Comparison of ENCODE assay signal across 19 cellular contexts in the genomic region with DNA sequence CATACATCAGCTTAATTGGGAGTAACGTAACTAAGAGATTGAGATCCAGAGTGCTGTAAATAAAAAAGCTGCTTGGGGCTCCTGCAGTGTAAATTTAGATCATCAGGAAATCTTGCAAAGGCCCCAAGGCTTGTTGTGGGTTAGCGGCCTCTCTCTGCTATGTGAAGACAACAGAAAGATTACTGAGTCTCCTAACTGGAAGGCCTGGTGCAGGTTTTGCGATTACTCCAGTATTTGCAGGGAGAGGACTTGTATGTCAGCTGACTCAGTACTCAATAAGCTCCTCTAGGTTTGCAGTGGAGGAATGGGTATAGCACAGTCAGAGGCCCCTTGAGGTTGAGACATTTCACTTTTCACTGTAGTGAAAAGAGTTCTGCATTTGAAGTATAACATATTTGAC.
DNase-seq lines count a peak whose midpoint lies in the region; ATAC-seq and TF ChIP-seq lines count a peak whose summit lies in the region.
"Had no signal": no experiment of that assay in that cellular context is flagged by ENCODE, and none has a peak within 500 bp of the region (broad histone marks: within the 10 kb centered on the region; RNA-seq: fewer than 3 reads in every experiment).

No MANE protein-coding gene starts in this region.

- H3F3A ChIP-seq in neural progenitor cell (ENCODE audit: low read depth) = peaks cover 4% of the 10 kb centered on the region

- ATAC-seq in HG02642 (IDR thresholded peaks at IDR 0.05; ENCODE audit: poor library complexity, unreplicated experiment) = no peak
- ATAC-seq: K562, T-cell had no signal

- no peaks in the 10 kb centered on the region for H3K36me3 Mint-ChIP-seq in neural progenitor cell
- H3K36me3 Mint-ChIP-seq: CD4-positive, alpha-beta memory T cell; T-cell had no signal

- H3K27me3 Mint-ChIP-seq in neural progenitor cell (ENCODE audit: insufficient read depth, low read depth) = no peaks in the 10 kb centered on the region

- no peaks in the 10 kb centered on the region for H3K36me3 ChIP-seq in neural progenitor cell

- H3K4me2 ChIP-seq in neural progenitor cell = peak overlapping the region; percentile 28

- H3K4me3 Mint-ChIP-seq in neural progenitor cell = no peak overlapping the region
- H3K4me3 Mint-ChIP-seq: CD4-positive, alpha-beta memory T cell; T-cell had no signal

- no peak overlapping the region for H3K27ac ChIP-seq in neural progenitor cell

- H3K27me3 ChIP-seq in neural progenitor cell = no peaks in the 10 kb centered on the region

- no peaks in the 10 kb centered on the region for H3K9me3 ChIP-seq in neural progenitor cell (ENCODE audit: low read depth)

- no peak for TF ChIP-seq CTCF in epithelial cell of esophagus (IDR thresholded peaks at IDR 0.05; ENCODE audit: insufficient read depth, low read depth, low read length, missing control alignments)
- TF ChIP-seq CTCF in neural progenitor cell (IDR thresholded peaks at IDR 0.05) = no peak

- H3K79me2 ChIP-seq in neural progenitor cell (ENCODE audit: low read depth) = no peaks in the 10 kb centered on the region

- peaks cover 31% of the 10 kb centered on the region for H3K4me1 Mint-ChIP-seq in neural progenitor cell
- H3K4me1 Mint-ChIP-seq: CD4-positive, alpha-beta memory T cell; T-cell had no signal

- DNase-seq in ELF-1 (ENCODE audit: low read depth, low spot score) = peak; percentile 71
- DNase-seq in NCI-H69 (lab: John Stamatoyannopoulos, UW) = peak; percentile 76
- DNase-seq in epithelial cell of esophagus (ENCODE audit: low read depth) = peak; percentile 13
- DNase-seq in neural progenitor cell (ENCODE audit: low spot score) = no peak
- DNase-seq in SW 1271 (lab: John Stamatoyannopoulos, UW) = no peak
- no peak for DNase-seq in activated effector memory CD4-positive, alpha-beta T cell treated with Interleukin-2 at 50 U/mL for 16 hours
- DNase-seq in LoVo (ENCODE audit: low spot score) = no peak
- DNase-seq: CD4-positive, alpha-beta memory T cell; DMS153; NCI-H1092; NCI-H146; NCI-H2029; NCI-H2171; NCI-H345; NCI-H524 treated with DMSO at 0.1 percent for 48 hours; Right ventricle myocardium superior; T-cell had no signal

- H4K20me1 ChIP-seq in neural progenitor cell (ENCODE audit: low read depth) = no peaks in the 10 kb centered on the region

- H3K27ac Mint-ChIP-seq in neural progenitor cell = no peak overlapping the region
- H3K27ac Mint-ChIP-seq: CD4-positive, alpha-beta memory T cell; T-cell had no signal

- no peaks in the 10 kb centered on the region for H3K9me3 Mint-ChIP-seq in neural progenitor cell
- H3K9me3 Mint-ChIP-seq: CD4-positive, alpha-beta memory T cell had no signal

- H3K4me3 ChIP-seq in epithelial cell of esophagus (ENCODE audit: low read length) = no peak overlapping the region
- H3K4me3 ChIP-seq in neural progenitor cell = no peak overlapping the region
- H3K4me3 ChIP-seq: K562 had no signal

- H2AFZ ChIP-seq in neural progenitor cell (replicated peaks) = no peak overlapping the region

- no peak overlapping the region for H3K9ac ChIP-seq in neural progenitor cell

- peaks cover 28% of the 10 kb centered on the region for H3K4me1 ChIP-seq in neural progenitor cell

Comparison
In these comparisons a context has a peak if more than half of its experiments do, and no peak if none do; other contexts are left out.
1. DNase-seq: peak in ELF-1 (single experiment), NCI-H69 (single experiment) and epithelial cell of esophagus (single experiment); none in neural progenitor cell (single experiment), SW 1271 (0 of 2), activated effector memory CD4-positive, alpha-beta T cell treated with Interleukin-2 at 50 U/mL for 16 hours (single experiment) and LoVo (single experiment).